ENCODE assay signal across 1 cellular context in genomic region chr9:89748020-89748670, GRCh38.
TF ChIP-seq lines count a peak whose summit lies in the region.

No MANE protein-coding gene starts in this region.

TF ChIP-seq in endothelial cell of umbilical vein, 7 proteins besides CTCF, POLR2A, EP300 and RAD21:
- TF ChIP-seq GATA2 (IDR thresholded peaks at IDR 0.05; ENCODE audit: insufficient read depth, insufficient read length, low read depth, low read length) (no peak), JUN (IDR thresholded peaks at IDR 0.05; ENCODE audit: borderline replicate concordance, insufficient read depth, insufficient read length, low read depth) (no peak), MAX (IDR thresholded peaks at IDR 0.05; ENCODE audit: insufficient read depth, insufficient read length) (peak; percentile 13), MYC (IDR thresholded peaks at IDR 0.05; ENCODE audit: low read depth, low read length) (no peak), POLR2AphosphoS5 (IDR thresholded peaks at IDR 0.05; ENCODE audit: insufficient read depth, low read depth, low read length) (no peak), FOS (IDR thresholded peaks at IDR 0.05; ENCODE audit: borderline replicate concordance, insufficient read depth, low read length) (no peak), EZH2 (IDR thresholded peaks at IDR 0.05; ENCODE audit: borderline replicate concordance, low read depth, low read length, severe bottlenecking) (no peak)
TF ChIP-seq in endothelial cell of umbilical vein: peak in this region for 1.
